8 cellular contexts compared by ENCODE assay signal in genomic region chr14:23286020-23286903, GRCh38. TPM values are rescaled to one million over a fixed set of nuclear protein-coding genes. Genes with fewer than 3 reads are reported as not detected.
DNase-seq lines count a peak whose midpoint lies in the region; ATAC-seq and TF ChIP-seq lines count a peak whose summit lies in the region.

TSS of gene HOMEZ (minus strand) at chr14:23286132. CDS start at chr14:23285952, 180 bp downstream.

- peaks cover 21% of the 10 kb centered on the region for H3K4me1 Mint-ChIP-seq in T-helper 1 cell treated with Interleukin-12 subunit alpha and Interleukin-12 subunit beta and Interleukin-4 antibody, amounts not matched to agents 30 μg/mL and 1 μg/mL, for 36 hours (ENCODE audit: low read depth)

- intact Hi-C loops in left ventricle myocardium superior (cut with micrococcal nuclease) (no loop called here), vagina (cut with DNase I) (no loop called here)

- H3K4me3 Mint-ChIP-seq in T-helper 1 cell treated with Interleukin-12 subunit alpha and Interleukin-12 subunit beta and Interleukin-4 antibody, amounts not matched to agents 30 μg/mL and 1 μg/mL, for 36 hours = peak within 1 kb of the TSS; percentile 97

- peak in 1 of 2 donors; percentile 89 for TF ChIP-seq POLR2A in vagina (IDR thresholded peaks at IDR 0.05)

- no peaks in the 10 kb centered on the region for H3K36me3 ChIP-seq in vagina

- H3K36me3 Mint-ChIP-seq in T-helper 1 cell treated with Interleukin-12 subunit alpha and Interleukin-12 subunit beta and Interleukin-4 antibody, amounts not matched to agents 30 μg/mL and 1 μg/mL, for 36 hours (ENCODE audit: low read depth) = no peaks in the 10 kb centered on the region

- ATAC-seq in HG02884 (IDR thresholded peaks at IDR 0.05; ENCODE audit: unreplicated experiment) = peak; percentile 94
- peak; percentile 98 for ATAC-seq in left ventricle myocardium superior

- DNase-seq in GM13977 (ENCODE audit: low spot score) (peak; percentile 97), NCI-H1694 (lab: John Stamatoyannopoulos, UW) (peak; percentile 98), amygdala (lab: John Stamatoyannopoulos, UW) (peak; percentile 82 to 100 (median 98)), left ventricle myocardium superior (peak; percentile 99), pulmonary artery endothelial cell (ENCODE audit: low read depth, low spot score) (peak; percentile 96), vagina (ENCODE audit: extremely low spot score in 2 of 2) (peak; percentile 98 to 100)

- no peaks in the 10 kb centered on the region for H3K9me3 Mint-ChIP-seq in T-helper 1 cell treated with Interleukin-12 subunit alpha and Interleukin-12 subunit beta and Interleukin-4 antibody, amounts not matched to agents 30 μg/mL and 1 μg/mL, for 36 hours

- peaks cover 20% of the 10 kb centered on the region for H3K4me1 ChIP-seq in vagina

- TF ChIP-seq CTCF in GM13977 (IDR thresholded peaks at IDR 0.05; ENCODE audit: extremely low read depth, insufficient read depth, missing control alignments) = no peak
- TF ChIP-seq CTCF in vagina (IDR thresholded peaks at IDR 0.05) = no peak

- H3K4me3 ChIP-seq in vagina = peak within 1 kb of the TSS; percentile 89 to 91

- H3K27ac Mint-ChIP-seq in T-helper 1 cell treated with Interleukin-12 subunit alpha and Interleukin-12 subunit beta and Interleukin-4 antibody, amounts not matched to agents 30 μg/mL and 1 μg/mL, for 36 hours = peak within 1 kb of the TSS; percentile 94

- no peaks in the 10 kb centered on the region for H3K9me3 ChIP-seq in vagina

- in situ Hi-C loops in GM13977 (cut with MboI; ENCODE audit: low pct_unique_long_range_greater_than_20kb, low sequenced_read_pairs, unreplicated experiment) = no loop called here

- no peaks in the 10 kb centered on the region for H3K27me3 ChIP-seq in vagina

- peaks cover 4% of the 10 kb centered on the region for H3K27me3 Mint-ChIP-seq in T-helper 1 cell treated with Interleukin-12 subunit alpha and Interleukin-12 subunit beta and Interleukin-4 antibody, amounts not matched to agents 30 μg/mL and 1 μg/mL, for 36 hours (ENCODE audit: low read depth)

- H3K27ac ChIP-seq in vagina = peak within 1 kb of the TSS; percentile 98

RNA-seq across cellular contexts. Expression of gene HOMEZ, which starts in this region (rescaled TPM):
- total RNA-seq in left ventricle myocardium superior = 7.9 TPM
- 4.0 and 5.8 TPM in 2 replicates for total RNA-seq in pulmonary artery endothelial cell
- 13.5 TPM for total RNA-seq in vagina

Comparison
In these comparisons a context has a peak if more than half of its experiments do, and no peak if none do; other contexts are left out.
1. Peak in every context shown above with its lines: DNase-seq, ATAC-seq, H3K4me3 ChIP-seq and H3K27ac ChIP-seq.